ENCODE assay signal across 8 cellular contexts in genomic region chr11:61021661-61022212, GRCh38. TPM values are rescaled to one million over a fixed set of nuclear protein-coding genes. Genes with fewer than 3 reads are reported as not detected.
DNase-seq lines count a peak whose midpoint lies in the region; TF ChIP-seq lines count a peak whose summit lies in the region.

No MANE protein-coding gene starts in this region.

- DNase-seq in GM13977 (ENCODE audit: low spot score) (peak; percentile 65), esophagus squamous epithelium (lab: John Stamatoyannopoulos, UW) (no peak), DMS153 treated with DMSO at 0.1 percent for 48 hours (lab: John Stamatoyannopoulos, UW; ENCODE audit: unreplicated experiment) (no peak), NCI-H2171 (lab: John Stamatoyannopoulos, UW) (no peak), SIG-M5 treated with dmso at 0.1 percent for 504 hours (lab: John Stamatoyannopoulos, UW; ENCODE audit: unreplicated experiment) (no peak)
- peak; percentile 83 for DNase-seq in activated CD4-positive, alpha-beta T cell treated with anti-CD3 and anti-CD28 coated beads for 1 hour
- DNase-seq in effector memory CD4-positive, alpha-beta T cell = peak; percentile 92 to 94 (median 93)
- DNase-seq in stimulated activated CD4-positive, alpha-beta T cell treated with anti-CD3 and anti-CD28 coated beads, Interleukin-1b, Interleukin-23, amount 100 ng/mL, for 24 hours (ENCODE audit: low read depth in 4 of 4, low spot score in 1 of 4) = peak; percentile 57 to 77 (median 69)

- H3K36me3 ChIP-seq in effector memory CD4-positive, alpha-beta T cell (ENCODE audit: control insufficient read depth, insufficient read depth, low read length) = peaks cover 33% of the 10 kb centered on the region
- H3K36me3 ChIP-seq in esophagus squamous epithelium = no peaks in the 10 kb centered on the region

- WGBS in esophagus squamous epithelium, 2 donors = 36 to 76% methylated on average over 2 to 3 of the region's 14 CpGs

- H3K4me1 ChIP-seq in effector memory CD4-positive, alpha-beta T cell (ENCODE audit: control insufficient read depth, insufficient read depth, low read length, poor library complexity, severe bottlenecking) = peaks cover 56% of the 10 kb centered on the region
- peaks cover 4 to 40% (median 21%) of the 10 kb centered on the region in 3 donors for H3K4me1 ChIP-seq in esophagus squamous epithelium

- H3K27ac ChIP-seq in effector memory CD4-positive, alpha-beta T cell (ENCODE audit: insufficient read depth, low read length, poor library complexity, severe bottlenecking) = peak overlapping the region; percentile 88
- H3K27ac ChIP-seq in esophagus squamous epithelium = no peak overlapping the region

- no peaks in the 10 kb centered on the region for H3K27me3 ChIP-seq in effector memory CD4-positive, alpha-beta T cell (replicated peaks; ENCODE audit: control insufficient read depth, insufficient read depth, low read length, poor library complexity, severe bottlenecking)
- peaks cover 0 to 76% (median 0%) of the 10 kb centered on the region in 4 donors for H3K27me3 ChIP-seq in esophagus squamous epithelium

- no peak for TF ChIP-seq CTCF in GM13977 (IDR thresholded peaks at IDR 0.05; ENCODE audit: extremely low read depth, insufficient read depth, missing control alignments)
- no peak for TF ChIP-seq CTCF in esophagus squamous epithelium (IDR thresholded peaks at IDR 0.05)

- intact Hi-C loops in esophagus squamous epithelium (cut with DNase I) = no loop called here

- peak overlapping the region; percentile 21 for H3K4me3 ChIP-seq in effector memory CD4-positive, alpha-beta T cell (ENCODE audit: insufficient read depth, low read depth, low read length, poor library complexity, severe bottlenecking)
- H3K4me3 ChIP-seq in esophagus squamous epithelium = peak overlapping the region in 1 of 4 donors; percentile 39

- in situ Hi-C loops in GM13977 (cut with MboI; ENCODE audit: low pct_unique_long_range_greater_than_20kb, low sequenced_read_pairs, unreplicated experiment) = no loop called here

- TF ChIP-seq POLR2A in esophagus squamous epithelium (IDR thresholded peaks at IDR 0.05) = no peak

- no peaks in the 10 kb centered on the region for H3K9me3 ChIP-seq in effector memory CD4-positive, alpha-beta T cell (ENCODE audit: control insufficient read depth, low read length)
- H3K9me3 ChIP-seq in esophagus squamous epithelium = no peaks in the 10 kb centered on the region

RNA-seq across cellular contexts. Expression of gene CD6, which starts 50.3 kb away (rescaled TPM):
- 1 to 10 TPM in 3 of 4 donors, under 1 TPM in 1; 0.79 to 4.4 (median 1.4) TPM for total RNA-seq in esophagus squamous epithelium

Comparison
In these comparisons a context has a peak if more than half of its experiments do, and no peak if none do; other contexts are left out.
1. DNase-seq: peak in GM13977 (single experiment), activated CD4-positive, alpha-beta T cell treated with anti-CD3 and anti-CD28 coated beads for 1 hour (single experiment), effector memory CD4-positive, alpha-beta T cell (3 of 3) and stimulated activated CD4-positive, alpha-beta T cell treated with anti-CD3 and anti-CD28 coated beads, Interleukin-1b, Interleukin-23, amount 100 ng/mL, for 24 hours (4 of 4); none in esophagus squamous epithelium (single experiment), DMS153 treated with DMSO at 0.1 percent for 48 hours (single experiment), NCI-H2171 (single experiment) and SIG-M5 treated with dmso at 0.1 percent for 504 hours (single experiment).